8 cellular contexts compared by ENCODE assay signal in genomic region chr17:78127888-78128615, GRCh38. TPM values are rescaled to one million over a fixed set of nuclear protein-coding genes. Genes with fewer than 3 reads are reported as not detected.
DNase-seq lines count a peak whose midpoint lies in the region; ATAC-seq and TF ChIP-seq lines count a peak whose summit lies in the region.

No MANE protein-coding gene starts in this region.

- no peak overlapping the region for H2BK5ac ChIP-seq in IMR-90 (ENCODE audit: low read depth, low read length, poor library complexity, severe bottlenecking)

- no peak for TF ChIP-seq RAD21 in IMR-90 (IDR thresholded peaks at IDR 0.05; ENCODE audit: low read length)

- H3K56ac ChIP-seq in IMR-90 (ENCODE audit: extremely low read depth, insufficient read depth, low read length): no peak overlapping the region

- no peaks in the 10 kb centered on the region; the same call in 1 of the 2 replicates for H4K20me1 ChIP-seq in IMR-90 (ENCODE audit: insufficient read depth, low read length)

- 0% methylated on average over 7 of the region's 46 CpGs; no CpG with 5 or more reads in 1 of the 2 experiments for WGBS in IMR-90 (ENCODE audit: extremely low coverage in 2 of 2, insufficient read length in 1 of 2), 2 experiments
- WGBS in right cardiac atrium: 4% methylated on average over 46 of the region's 46 CpGs
- WGBS in sigmoid colon, 2 donors: 0 to 1% methylated on average over 46 of the region's 46 CpGs

- dilution Hi-C loops in IMR-90 (cut with HindIII; ENCODE audit: low sequenced_read_pairs, unreplicated experiment): no loop called here

- no peak for TF ChIP-seq EP300 in sigmoid colon (IDR thresholded peaks at IDR 0.05)

- peak overlapping the region; percentile 87 for H2AFZ ChIP-seq in IMR-90 (replicated peaks; ENCODE audit: low read length, poor library complexity)

- no peak overlapping the region for H3K18ac ChIP-seq in IMR-90 (ENCODE audit: low read depth, low read length)

- H3K27me3 ChIP-seq in IMR-90 (ENCODE audit: control insufficient read depth, insufficient read depth, low read length) (peaks cover 61% of the 10 kb centered on the region), right cardiac atrium (ENCODE audit: control insufficient read depth, insufficient read depth) (no peaks in the 10 kb centered on the region), sigmoid colon (peaks cover 26 to 69% (median 53%) of the 10 kb centered on the region in 3 donors)

- no peaks in the 10 kb centered on the region for H3K27me3 Mint-ChIP-seq in activated naive CD8-positive, alpha-beta T cell treated with anti-CD3 and anti-CD28 coated beads, Interleukin-2, amount 10 ng/mL, durations not matched to agents 7 days and 5 days

- POLR2A ChIA-PET in IMR-90 (lab: Charles Lee; ENCODE audit: unreplicated experiment): no interaction called here
- POLR2A ChIA-PET in activated naive CD8-positive, alpha-beta T cell treated with anti-CD3 and anti-CD28 coated beads, Interleukin-2, amount 10 ng/mL, durations not matched to agents 7 days and 5 days (lab: Charles Lee): interaction anchor here (0.7 to 13.9 kb wide), 10 partner anchors 9 to 683 kb away, joined by 3 to 380 read pairs (median 6); no protein-coding TSS in a partner anchor

- no peak for TF ChIP-seq POLR2A in IMR-90 (IDR thresholded peaks at IDR 0.05; ENCODE audit: low read depth, low read length)
- no peak for TF ChIP-seq POLR2A in sigmoid colon (IDR thresholded peaks at IDR 0.05)

- no peaks in the 10 kb centered on the region for H3K79me1 ChIP-seq in IMR-90 (ENCODE audit: low read depth in 1 of 2, low read length in 2 of 2)

- no peak overlapping the region for H3K14ac ChIP-seq in IMR-90 (replicated peaks; ENCODE audit: low read depth, low read length)

- peak in 8 of 14 donors; percentile 46 to 81 (median 69) for DNase-seq in C1 segment of cervical spinal cord (lab: John Stamatoyannopoulos, UW)
- no peak for DNase-seq in IMR-90
- DNase-seq in activated naive CD8-positive, alpha-beta T cell treated with anti-CD3 and anti-CD28 coated beads, Interleukin-2, amount 10 ng/mL, durations not matched to agents 7 days and 5 days: no peak
- peak; percentile 46 to 82 (median 69) for DNase-seq in right cardiac atrium
- peak; percentile 65 for DNase-seq in sigmoid colon
- no peak for DNase-seq in A172 (ENCODE audit: low spot score)
- DNase-seq in NCI-H187 treated with DMSO at 0.1 percent for 48 hours (lab: John Stamatoyannopoulos, UW): no peak
- DNase-seq in GM13976 (ENCODE audit: low spot score): no peak

- H3K9me3 Mint-ChIP-seq in activated naive CD8-positive, alpha-beta T cell treated with anti-CD3 and anti-CD28 coated beads, Interleukin-2, amount 10 ng/mL, durations not matched to agents 7 days and 5 days: no peaks in the 10 kb centered on the region

- peak overlapping the region; percentile 91 for H3K27ac Mint-ChIP-seq in activated naive CD8-positive, alpha-beta T cell treated with anti-CD3 and anti-CD28 coated beads, Interleukin-2, amount 10 ng/mL, durations not matched to agents 7 days and 5 days

- H3K4me1 ChIP-seq in IMR-90 (ENCODE audit: control insufficient read depth, insufficient read depth, low read length) (peaks cover 2% of the 10 kb centered on the region; the same call in 1 of the 2 replicates), right cardiac atrium (ENCODE audit: control insufficient read depth, insufficient read depth, low read length) (peaks cover 4% of the 10 kb centered on the region), sigmoid colon (peaks cover 0 to 53% (median 48%) of the 10 kb centered on the region in 4 donors)

- no peaks in the 10 kb centered on the region for H3K9me3 ChIP-seq in IMR-90 (ENCODE audit: control insufficient read depth, insufficient read depth, low read length)
- no peaks in the 10 kb centered on the region for H3K9me3 ChIP-seq in right cardiac atrium (ENCODE audit: control insufficient read depth, low read length)
- no peaks in the 10 kb centered on the region for H3K9me3 ChIP-seq in sigmoid colon

- H3K4ac ChIP-seq in IMR-90 (ENCODE audit: low read depth, low read length): no peak overlapping the region

- in situ Hi-C loops in IMR-90 (cut with MboI; ENCODE audit: low sequenced_read_pairs) (no loop called here), GM13976 (cut with MboI; ENCODE audit: low sequenced_read_pairs, unreplicated experiment) (no loop called here)

- H4K5ac ChIP-seq in IMR-90 (ENCODE audit: low read depth, low read length): no peak overlapping the region

- no peak overlapping the region for H2BK120ac ChIP-seq in IMR-90 (ENCODE audit: low read depth, low read length)

- TF ChIP-seq CTCF in IMR-90 (conservative IDR thresholded peaks at IDR 0.05; ENCODE audit: low read depth, low read length): no peak
- TF ChIP-seq CTCF in sigmoid colon (IDR thresholded peaks at IDR 0.05): no peak
- TF ChIP-seq CTCF in GM13976 (IDR thresholded peaks at IDR 0.05; ENCODE audit: borderline replicate concordance, control extremely low read depth, extremely low read depth, insufficient read depth, missing control alignments): no peak

- CTCF ChIA-PET in IMR-90 (lab: Yijun Ruan, JAX): no interaction called here

- no peak overlapping the region; the same call in 1 of the 2 replicates for H3K9ac ChIP-seq in IMR-90 (ENCODE audit: low read depth, low read length)

- H3K36me3 Mint-ChIP-seq in activated naive CD8-positive, alpha-beta T cell treated with anti-CD3 and anti-CD28 coated beads, Interleukin-2, amount 10 ng/mL, durations not matched to agents 7 days and 5 days: peaks cover 35% of the 10 kb centered on the region

- no peak overlapping the region for H2AK5ac ChIP-seq in IMR-90 (ENCODE audit: low read depth, low read length)

- H2BK15ac ChIP-seq in IMR-90 (ENCODE audit: low read depth, low read length): no peak overlapping the region

- peaks cover 31% of the 10 kb centered on the region for H3K4me1 Mint-ChIP-seq in activated naive CD8-positive, alpha-beta T cell treated with anti-CD3 and anti-CD28 coated beads, Interleukin-2, amount 10 ng/mL, durations not matched to agents 7 days and 5 days

- peak; percentile 21 for ATAC-seq in IMR-90 (ENCODE audit: low read depth)
- ATAC-seq in activated naive CD8-positive, alpha-beta T cell treated with anti-CD3 and anti-CD28 coated beads, Interleukin-2, amount 10 ng/mL, durations not matched to agents 7 days and 5 days (ENCODE audit: low read depth): no peak
- ATAC-seq in right cardiac atrium: peak; percentile 9 to 26

- intact Hi-C loops in IMR-90 (cut with micrococcal nuclease): no loop called here
- intact Hi-C loops in right cardiac atrium (cut with DNase I): no loop called here
- intact Hi-C loops in sigmoid colon (cut with DNase I): no loop called here

- no peak overlapping the region for H4K91ac ChIP-seq in IMR-90 (ENCODE audit: insufficient read depth, low read depth, low read length)

- no peaks in the 10 kb centered on the region for H3K36me3 ChIP-seq in IMR-90 (ENCODE audit: control insufficient read depth, insufficient read depth, low read length)
- H3K36me3 ChIP-seq in sigmoid colon: peaks cover 0 to 5% (median 0%) of the 10 kb centered on the region in 4 donors

- BruUV-seq in IMR-90 (replicated peaks; lab: Mats Ljungman, UMichigan): no TSS peak

- H4K8ac ChIP-seq in IMR-90 (ENCODE audit: low read depth in 2 of 2, low read length in 2 of 2): no peak overlapping the region

- H3K4me3 ChIP-seq in IMR-90 (ENCODE audit: insufficient read depth, low read depth, low read length) (peak overlapping the region; percentile 45), right cardiac atrium (ENCODE audit: low read length) (peak overlapping the region; percentile 81), sigmoid colon (peak overlapping the region; percentile 35 to 61 (median 57))

- no peak overlapping the region for H2AK9ac ChIP-seq in IMR-90 (replicated peaks; ENCODE audit: low read depth, low read length, poor library complexity)

- H3K23ac ChIP-seq in IMR-90 (ENCODE audit: low read depth, low read length): no peak overlapping the region

- no peak overlapping the region for H2BK20ac ChIP-seq in IMR-90 (ENCODE audit: low read depth, low read length)

- H3K9me1 ChIP-seq in IMR-90 (ENCODE audit: insufficient read depth, low read length): no peaks in the 10 kb centered on the region

- H3K4me2 ChIP-seq in IMR-90 (ENCODE audit: low read depth, low read length): peak overlapping the region; percentile 71

- H3K4me3 Mint-ChIP-seq in activated naive CD8-positive, alpha-beta T cell treated with anti-CD3 and anti-CD28 coated beads, Interleukin-2, amount 10 ng/mL, durations not matched to agents 7 days and 5 days: peak overlapping the region; percentile 93

- H3K27ac ChIP-seq in IMR-90 (ENCODE audit: insufficient read depth, low read length) (no peak overlapping the region), right cardiac atrium (ENCODE audit: low read length) (peak overlapping the region; percentile 87), sigmoid colon (peak overlapping the region; percentile 72 to 79 (median 76))

RNA-seq across cellular contexts. Expression of gene TMC6, which starts 0.5 kb away (rescaled TPM):
- 0.28 TPM in 1 of 2 replicates, not detected in the other for total RNA-seq in IMR-90 (2012; rRNA removed)
- 0.19 and 0.32 TPM in 2 replicates for polyA plus RNA-seq in IMR-90 (2012; rRNA removed)
- 0.03 and 0.25 TPM in 2 replicates for polyA plus RNA-seq in IMR-90 (2012; cell fraction: cytosol; rRNA removed)
- polyA plus RNA-seq in IMR-90 (2012; cell fraction: nucleus; rRNA removed; ENCODE audit: low replicate concordance): 0.63 and 1.1 TPM in 2 replicates
- total RNA-seq in activated naive CD8-positive, alpha-beta T cell treated with anti-CD3 and anti-CD28 coated beads, Interleukin-2, amount 10 ng/mL, durations not matched to agents 7 days and 5 days: 100 to 1,000 TPM; 638 to 646 TPM
- 10 to 100 TPM; 27.9 to 45.4 (median 38.2) TPM for total RNA-seq in right cardiac atrium
- 21.2 TPM for polyA plus RNA-seq in right cardiac atrium
- 10 to 100 TPM in 2 of 4 donors, 1 to 10 TPM in 2; 5.3 to 13.9 (median 8.9) TPM for total RNA-seq in sigmoid colon
- polyA plus RNA-seq in sigmoid colon: 100 to 1,000 TPM in 1 of 3 donors, 10 to 100 TPM in 1, 1 to 10 TPM in 1; 9.0 to 145 (median 10.8) TPM
- total RNA-seq in A172 (2014; rRNA removed; shearing (Covaris generic)): 15.9 and 34.5 TPM in 2 replicates

RNA-seq across cellular contexts. Expression of gene TMC8, which starts 2.5 kb away (rescaled TPM):
- total RNA-seq in IMR-90 (2012; rRNA removed): not detected in 2 replicates
- polyA plus RNA-seq in IMR-90 (2012; rRNA removed): not detected in 2 replicates
- not detected in 2 replicates for polyA plus RNA-seq in IMR-90 (2012; cell fraction: cytosol; rRNA removed)
- 0.01 TPM in 1 of 2 replicates, not detected in the other for polyA plus RNA-seq in IMR-90 (2012; cell fraction: nucleus; rRNA removed; ENCODE audit: low replicate concordance)
- 100 to 1,000 TPM; 336 to 340 TPM for total RNA-seq in activated naive CD8-positive, alpha-beta T cell treated with anti-CD3 and anti-CD28 coated beads, Interleukin-2, amount 10 ng/mL, durations not matched to agents 7 days and 5 days
- 1 to 10 TPM; 2.6 to 3.9 (median 3.0) TPM for total RNA-seq in right cardiac atrium
- 2.4 TPM for polyA plus RNA-seq in right cardiac atrium
- 10 to 100 TPM in 1 of 4 donors, 1 to 10 TPM in 3; 2.8 to 13.2 (median 3.9) TPM for total RNA-seq in sigmoid colon
- polyA plus RNA-seq in sigmoid colon: 10 to 100 TPM in 1 of 3 donors, 1 to 10 TPM in 2; 1.8 to 51.7 (median 2.1) TPM
- 0.02 and 0.05 TPM in 2 replicates for total RNA-seq in A172 (2014; rRNA removed; shearing (Covaris generic))

RNA-seq across cellular contexts. Expression of gene C17orf99, which starts 18.1 kb away (rescaled TPM):
- total RNA-seq in IMR-90 (2012; rRNA removed) (not detected in 2 replicates), right cardiac atrium (not detected), sigmoid colon (not detected)
- polyA plus RNA-seq in IMR-90 (2012; rRNA removed) (not detected in 2 replicates), right cardiac atrium (not detected), sigmoid colon (under 1 TPM in 1 of 3 donors, not detected in 2; 0.73 TPM)
- polyA plus RNA-seq in IMR-90 (2012; cell fraction: cytosol; rRNA removed): not detected in 2 replicates
- not detected in 2 replicates for polyA plus RNA-seq in IMR-90 (2012; cell fraction: nucleus; rRNA removed; ENCODE audit: low replicate concordance)
- total RNA-seq in activated naive CD8-positive, alpha-beta T cell treated with anti-CD3 and anti-CD28 coated beads, Interleukin-2, amount 10 ng/mL, durations not matched to agents 7 days and 5 days: not detected
- not detected in 2 replicates for total RNA-seq in A172 (2014; rRNA removed; shearing (Covaris generic))

RNA-seq across cellular contexts. Expression of gene SYNGR2, which starts 40.3 kb away (rescaled TPM):
- 11.1 and 14.7 TPM in 2 replicates for total RNA-seq in IMR-90 (2012; rRNA removed)
- 63.1 and 77.3 TPM in 2 replicates for polyA plus RNA-seq in IMR-90 (2012; rRNA removed)
- 38.9 and 89.5 TPM in 2 replicates for polyA plus RNA-seq in IMR-90 (2012; cell fraction: cytosol; rRNA removed)
- polyA plus RNA-seq in IMR-90 (2012; cell fraction: nucleus; rRNA removed; ENCODE audit: low replicate concordance): 27.9 and 43.7 TPM in 2 replicates
- total RNA-seq in activated naive CD8-positive, alpha-beta T cell treated with anti-CD3 and anti-CD28 coated beads, Interleukin-2, amount 10 ng/mL, durations not matched to agents 7 days and 5 days: 10 to 100 TPM; 43.2 to 50.5 TPM
- 10 to 100 TPM; 81.9 to 92.2 (median 83.9) TPM for total RNA-seq in right cardiac atrium
- 85.8 TPM for polyA plus RNA-seq in right cardiac atrium
- 10 to 100 TPM; 14.7 to 23.5 (median 18.6) TPM for total RNA-seq in sigmoid colon
- 100 to 1,000 TPM in 1 of 3 donors, 10 to 100 TPM in 2; 37.2 to 280 (median 45.8) TPM for polyA plus RNA-seq in sigmoid colon
- 60.3 and 70.8 TPM in 2 replicates for total RNA-seq in A172 (2014; rRNA removed; shearing (Covaris generic))

RNA-seq across cellular contexts. Expression of gene TK1, which starts 58.8 kb away (rescaled TPM):
- total RNA-seq in IMR-90 (2012; rRNA removed) (109 and 219 TPM in 2 replicates), right cardiac atrium (1 to 10 TPM in 2 of 4 donors, under 1 TPM in 2; 0.51 to 5.2 (median 1.9) TPM), sigmoid colon (1 to 10 TPM in 3 of 4 donors, under 1 TPM in 1; 0.83 to 6.9 (median 3.8) TPM)
- polyA plus RNA-seq in IMR-90 (2012; rRNA removed) (150 and 181 TPM in 2 replicates), right cardiac atrium (1.2 TPM), sigmoid colon (10 to 100 TPM; 10.2 to 74.6 (median 44.2) TPM)
- polyA plus RNA-seq in IMR-90 (2012; cell fraction: cytosol; rRNA removed): 133 and 160 TPM in 2 replicates
- polyA plus RNA-seq in IMR-90 (2012; cell fraction: nucleus; rRNA removed; ENCODE audit: low replicate concordance): 27.2 and 110 TPM in 2 replicates
- 10 to 100 TPM; 93.1 to 97.8 TPM for total RNA-seq in activated naive CD8-positive, alpha-beta T cell treated with anti-CD3 and anti-CD28 coated beads, Interleukin-2, amount 10 ng/mL, durations not matched to agents 7 days and 5 days
- 152 and 239 TPM in 2 replicates for total RNA-seq in A172 (2014; rRNA removed; shearing (Covaris generic))

Comparison
In these comparisons a context has a peak if more than half of its experiments do, and no peak if none do; other contexts are left out.
1. DNase-seq: peak in C1 segment of cervical spinal cord (8 of 14), right cardiac atrium (3 of 3) and sigmoid colon (single experiment); none in IMR-90 (single experiment), activated naive CD8-positive, alpha-beta T cell treated with anti-CD3 and anti-CD28 coated beads, Interleukin-2, amount 10 ng/mL, durations not matched to agents 7 days and 5 days (single experiment), A172 (single experiment), NCI-H187 treated with DMSO at 0.1 percent for 48 hours (single experiment) and GM13976 (single experiment).
2. RNA of gene TMC6, which starts 0.5 kb away (total RNA-seq): 638 to 646 TPM in activated naive CD8-positive, alpha-beta T cell treated with anti-CD3 and anti-CD28 coated beads, Interleukin-2, amount 10 ng/mL, durations not matched to agents 7 days and 5 days; 27.9 to 45.4 TPM in right cardiac atrium, 15.9 to 34.5 TPM in A172, 5.3 to 13.9 TPM in sigmoid colon and 0.28 TPM in IMR-90; every median in the first group is over 10 times any median in the second.
3. RNA of gene TMC8, which starts 2.5 kb away (total RNA-seq): 336 to 340 TPM in activated naive CD8-positive, alpha-beta T cell treated with anti-CD3 and anti-CD28 coated beads, Interleukin-2, amount 10 ng/mL, durations not matched to agents 7 days and 5 days; 2.8 to 13.2 TPM in sigmoid colon, 2.6 to 3.9 TPM in right cardiac atrium, 0.02 to 0.05 TPM in A172 and not detected in IMR-90; every median in the first group is over 10 times any median in the second.
4. Peak in every context shown above with its lines, with median percentiles within 50 percentile points of each other: H3K4me3 ChIP-seq.